20 cellular contexts compared by ENCODE assay signal in genomic region chr12:93537769-93538168, GRCh38. TPM values are rescaled to one million over a fixed set of nuclear protein-coding genes. Genes with fewer than 3 reads are reported as not detected.
DNase-seq lines count a peak whose midpoint lies in the region; ATAC-seq, FAIRE-seq and TF ChIP-seq lines count a peak whose summit lies in the region.
"Had no signal": no experiment of that assay in that cellular context is flagged by ENCODE, and none has a peak within 500 bp of the region (broad histone marks: within the 10 kb centered on the region; RNA-seq: fewer than 3 reads in every experiment).

No MANE protein-coding gene starts in this region.

- CTCF ChIA-PET in HCT116 (lab: Charles Lee), result no interaction called here

- peak in 2 of 3 experiments; percentile 22 to 28; a peak in 2 of 6 replicates for TF ChIP-seq CTCF in HCT116 (IDR thresholded peaks at IDR 0.05 in 2 of 3, conservative IDR thresholded peaks at IDR 0.05 in 1 of 3; ENCODE audit: borderline replicate concordance in 1 of 3, insufficient read depth in 1 of 3, low read depth in 2 of 3, low read length in 2 of 3)
- peak; percentile 32 for TF ChIP-seq CTCF in chondrocyte (IDR thresholded peaks at IDR 0.05)
- no peak for TF ChIP-seq CTCF in lung (IDR thresholded peaks at IDR 0.05; ENCODE audit: control extremely low read depth, extremely low read depth)
- TF ChIP-seq CTCF in ascending aorta (IDR thresholded peaks at IDR 0.05), result no peak
- no peak for TF ChIP-seq CTCF in sigmoid colon (IDR thresholded peaks at IDR 0.05)

- peak overlapping the region in 7 of 11 experiments; percentile 61 to 82 (median 69); a peak in 14 of 22 replicates for H3K4me2 ChIP-seq in BLaER1 treated with 17β-estradiol and CSF1 and Interleukin-3, amounts not matched to agents 10 nM and 100 nM
- no peak overlapping the region for H3K4me2 ChIP-seq in HCT116 (ENCODE audit: low read length)

- no peak overlapping the region for H3K27ac ChIP-seq in BLaER1 treated with 17β-estradiol and CSF1 and Interleukin-3, amounts not matched to agents 10 nM and 100 nM
- H3K27ac ChIP-seq in HCT116 (ENCODE audit: low read depth, low read length), result no peak overlapping the region
- H3K27ac ChIP-seq in lung (ENCODE audit: low read depth in 1 of 2, low read length in 1 of 2), result no peak overlapping the region
- no peak overlapping the region for H3K27ac ChIP-seq in ascending aorta
- no peak overlapping the region for H3K27ac ChIP-seq in sigmoid colon
- H3K27ac ChIP-seq: thyroid gland had no signal

- H3K4me3 ChIP-seq in BLaER1 treated with 17β-estradiol and CSF1 and Interleukin-3, amounts not matched to agents 10 nM and 100 nM, result no peak overlapping the region
- H3K4me3 ChIP-seq in HCT116 (replicated peaks in 1 of 2; ENCODE audit: low read depth in 1 of 2, low read length in 2 of 2), result no peak overlapping the region
- H3K4me3 ChIP-seq in lung, result no peak overlapping the region
- no peak overlapping the region for H3K4me3 ChIP-seq in ascending aorta
- no peak overlapping the region for H3K4me3 ChIP-seq in sigmoid colon
- H3K4me3 ChIP-seq: mucosa of descending colon, thyroid gland had no signal

- H3K36me3 Mint-ChIP-seq in chondrocyte (ENCODE audit: low read depth), result no peaks in the 10 kb centered on the region
- H3K36me3 Mint-ChIP-seq: activated naive CD8-positive, alpha-beta T cell treated with anti-CD3 and anti-CD28 coated beads for 36 hours; brain; stimulated activated memory B cell treated with anti-CD40 and anti-IgM and Interleukin-4, amounts not matched to agents 10 μg/mL and 1 μg/mL and 100 μg/mL, for 72 hours had no signal

- no peak overlapping the region for H3K4me3 Mint-ChIP-seq in chondrocyte (ENCODE audit: unreplicated experiment)
- H3K4me3 Mint-ChIP-seq: activated naive CD8-positive, alpha-beta T cell treated with anti-CD3 and anti-CD28 coated beads for 36 hours; stimulated activated memory B cell treated with anti-CD40 and anti-IgM and Interleukin-4, amounts not matched to agents 10 μg/mL and 1 μg/mL and 100 μg/mL, for 72 hours had no signal

- no peak overlapping the region for H3K9ac ChIP-seq in BLaER1 treated with 17β-estradiol and CSF1 and Interleukin-3, amounts not matched to agents 10 nM and 100 nM
- H3K9ac ChIP-seq in HCT116 (ENCODE audit: low read length), result no peak overlapping the region

- intact Hi-C loops in HCT116 (cut with micrococcal nuclease) (no loop called here), ascending aorta (cut with DNase I) (no loop called here), sigmoid colon (cut with DNase I) (no loop called here)

- no peak for TF ChIP-seq RAD21 in HCT116 (IDR thresholded peaks at IDR 0.05; ENCODE audit: low read depth)

- peaks cover 29% of the 10 kb centered on the region for H3K4me1 Mint-ChIP-seq in chondrocyte (ENCODE audit: low read depth)
- H3K4me1 Mint-ChIP-seq: activated naive CD8-positive, alpha-beta T cell treated with anti-CD3 and anti-CD28 coated beads for 36 hours had no signal

- DNase-seq in HCT116 (ENCODE audit: low read depth, low spot score) (no peak), chondrocyte (ENCODE audit: low spot score) (no peak), lung (ENCODE audit: low spot score) (peak; percentile 11), ascending aorta (ENCODE audit: low spot score in 2 of 2) (no peak), GM19239 (ENCODE audit: insufficient read length, low spot score) (no peak), sigmoid colon (no peak)
- no peak for DNase-seq in stimulated activated naive CD8-positive, alpha-beta T cell treated with anti-CD3 and anti-CD28 coated beads, Interleukin-15, Interleukin-2, amounts not matched to agents 100 U/mL and 50 U/mL, for 24 hours
- DNase-seq: activated naive CD8-positive, alpha-beta T cell treated with anti-CD3 and anti-CD28 coated beads for 36 hours; mucosa of descending colon; NCI-H2227 treated with DMSO at 0.1 percent for 48 hours; nucleus accumbens; right cardiac atrium had no signal

- H4K20me1 ChIP-seq in BLaER1 treated with 17β-estradiol and CSF1 and Interleukin-3, amounts not matched to agents 10 nM and 100 nM, result no peaks in the 10 kb centered on the region
- H4K20me1 ChIP-seq in HCT116 (ENCODE audit: insufficient read depth), result no peaks in the 10 kb centered on the region

- no peak for TF ChIP-seq POLR2A in HCT116 (IDR thresholded peaks at IDR 0.05; ENCODE audit: borderline replicate concordance, extremely low read depth, insufficient read depth, insufficient read length)
- no peak for TF ChIP-seq POLR2A in sigmoid colon (IDR thresholded peaks at IDR 0.05)

- ATAC-seq in HCT116, result no peak
- no peak for ATAC-seq in lung (ENCODE audit: insufficient read depth, low FRiP score)
- no peak for ATAC-seq in stimulated activated naive CD8-positive, alpha-beta T cell treated with anti-CD3 and anti-CD28 coated beads, Interleukin-15, Interleukin-2, amounts not matched to agents 100 U/mL and 50 U/mL, for 24 hours
- ATAC-seq: activated CD4-positive, CD25-positive, alpha-beta regulatory T cell treated with anti-CD3 and anti-CD28 coated beads, Interleukin-2, amount 50 U/mL, for 24 hours; HepG2; left lobe of liver; mucosa of descending colon had no signal

- no peaks in the 10 kb centered on the region; the same call in 1 of the 2 replicates for H3K9me2 ChIP-seq in HCT116 (ENCODE audit: insufficient read depth)

- no peaks in the 10 kb centered on the region for H3K9me3 Mint-ChIP-seq in chondrocyte (ENCODE audit: low read depth)
- H3K9me3 Mint-ChIP-seq: activated naive CD8-positive, alpha-beta T cell treated with anti-CD3 and anti-CD28 coated beads for 36 hours; stimulated activated memory B cell treated with anti-CD40 and anti-IgM and Interleukin-4, amounts not matched to agents 10 μg/mL and 1 μg/mL and 100 μg/mL, for 72 hours had no signal

- no peaks in the 10 kb centered on the region for H3K36me3 ChIP-seq in BLaER1 treated with 17β-estradiol and CSF1 and Interleukin-3, amounts not matched to agents 10 nM and 100 nM
- H3K36me3 ChIP-seq in HCT116 (ENCODE audit: control insufficient read depth in 1 of 2, insufficient read depth in 2 of 2, low read length in 2 of 2) (no peaks in the 10 kb centered on the region), lung (ENCODE audit: control insufficient read depth in 2 of 2, insufficient read depth in 2 of 2, low read length in 2 of 2) (no peaks in the 10 kb centered on the region), ascending aorta (no peaks in the 10 kb centered on the region), sigmoid colon (peaks cover 0 to 8% (median 0%) of the 10 kb centered on the region in 4 donors)
- H3K36me3 ChIP-seq: thyroid gland had no signal

- H2AFZ ChIP-seq in HCT116 (ENCODE audit: low read depth, low read length, poor library complexity, severe bottlenecking), result no peak overlapping the region

- RAD21 ChIA-PET in HCT116 (lab: Charles Lee; ENCODE audit: low non-redundant PET in 1 of 2, low total read pairs in 2 of 2, uncharacterized antibody in 2 of 2, unreplicated experiment in 2 of 2), result no interaction called here

- no peak for FAIRE-seq in GM19239 (lab: Jason Lieb, UNC)
- FAIRE-seq: frontal cortex, HepG2 had no signal

- peaks cover 10 to 33% (median 27%) of the 10 kb centered on the region in 10 experiments for H3K4me1 ChIP-seq in BLaER1 treated with 17β-estradiol and CSF1 and Interleukin-3, amounts not matched to agents 10 nM and 100 nM
- H3K4me1 ChIP-seq in HCT116 (ENCODE audit: control insufficient read depth in 1 of 2, insufficient read depth in 2 of 2, low read length in 2 of 2), result no peaks in the 10 kb centered on the region
- H3K4me1 ChIP-seq in lung (ENCODE audit: control insufficient read depth in 2 of 2, insufficient read depth in 2 of 2, low read length in 2 of 2), result peaks cover 2 to 5% of the 10 kb centered on the region in 2 donors
- peaks cover 0 to 4% of the 10 kb centered on the region in 2 donors for H3K4me1 ChIP-seq in ascending aorta
- no peaks in the 10 kb centered on the region for H3K4me1 ChIP-seq in sigmoid colon

- H3K27me3 Mint-ChIP-seq in chondrocyte (ENCODE audit: low read depth), result no peaks in the 10 kb centered on the region
- H3K27me3 Mint-ChIP-seq: activated naive CD8-positive, alpha-beta T cell treated with anti-CD3 and anti-CD28 coated beads for 36 hours; brain; stimulated activated memory B cell treated with anti-CD40 and anti-IgM and Interleukin-4, amounts not matched to agents 10 μg/mL and 1 μg/mL and 100 μg/mL, for 72 hours had no signal

- H3K9me3 ChIP-seq in BLaER1 treated with 17β-estradiol and CSF1 and Interleukin-3, amounts not matched to agents 10 nM and 100 nM (replicated peaks in 1 of 11), result peaks cover 0 to 4% (median 0%) of the 10 kb centered on the region in 11 experiments; a peak in 1 of 22 replicates
- H3K9me3 ChIP-seq in HCT116 (ENCODE audit: control insufficient read depth in 1 of 2, insufficient read depth in 1 of 2, low read depth in 1 of 2, low read length in 2 of 2), result no peaks in the 10 kb centered on the region
- no peaks in the 10 kb centered on the region for H3K9me3 ChIP-seq in lung (ENCODE audit: control insufficient read depth in 2 of 2, insufficient read depth in 1 of 2, low read length in 1 of 2)
- no peaks in the 10 kb centered on the region for H3K9me3 ChIP-seq in ascending aorta
- H3K9me3 ChIP-seq in sigmoid colon, result no peaks in the 10 kb centered on the region
- H3K9me3 ChIP-seq: mucosa of descending colon, thyroid gland had no signal

- 95 to 98% methylated on average over 5 of the region's 5 CpGs for WGBS in lung, 2 donors
- 95 to 96% methylated on average over 5 of the region's 5 CpGs for WGBS in sigmoid colon, 2 donors

- BruUV-seq in HCT116 (replicated peaks; lab: Mats Ljungman, UMichigan), result no TSS peak

- POLR2A ChIA-PET in HCT116 (lab: Charles Lee), result no interaction called here

- TF ChIP-seq EP300 in sigmoid colon (IDR thresholded peaks at IDR 0.05), result no peak

- no peaks in the 10 kb centered on the region for H3K79me2 ChIP-seq in HCT116 (ENCODE audit: insufficient read depth, low read length)

- no peak overlapping the region for H3K27ac Mint-ChIP-seq in chondrocyte (ENCODE audit: unreplicated experiment)
- H3K27ac Mint-ChIP-seq: activated naive CD8-positive, alpha-beta T cell treated with anti-CD3 and anti-CD28 coated beads for 36 hours; stimulated activated memory B cell treated with anti-CD40 and anti-IgM and Interleukin-4, amounts not matched to agents 10 μg/mL and 1 μg/mL and 100 μg/mL, for 72 hours had no signal

- H3K27me3 ChIP-seq in BLaER1 treated with 17β-estradiol and CSF1 and Interleukin-3, amounts not matched to agents 10 nM and 100 nM, result no peaks in the 10 kb centered on the region
- H3K27me3 ChIP-seq in HCT116 (ENCODE audit: insufficient read depth, low read length) (no peaks in the 10 kb centered on the region), lung (ENCODE audit: control insufficient read depth, insufficient read depth) (no peaks in the 10 kb centered on the region), ascending aorta (no peaks in the 10 kb centered on the region), sigmoid colon (no peaks in the 10 kb centered on the region)
- H3K27me3 ChIP-seq: thyroid gland had no signal

TF ChIP-seq in HCT116, 20 proteins besides CTCF, POLR2A, EP300 and RAD21 (continues in another document):
- TF ChIP-seq EGR1 (IDR thresholded peaks at IDR 0.05; ENCODE audit: low read depth), result no peak
- no peak for TF ChIP-seq SRF (IDR thresholded peaks at IDR 0.05; ENCODE audit: low read depth)

RNA-seq across cellular contexts. Expression of gene SOCS2, which starts 34.7 kb away (rescaled TPM):
- total RNA-seq in HCT116 (2021; ENCODE audit: unreplicated experiment) (15.2 TPM), chondrocyte (2.9 to 8.8 TPM (median 4.9 TPM) in 3 replicates), lung (10 to 100 TPM; 29.9 to 35.6 TPM), ascending aorta (95.8 TPM), sigmoid colon (100 to 1,000 TPM in 2 of 4 donors, 10 to 100 TPM in 2; 75.2 to 118 (median 98.1) TPM)
- polyA plus RNA-seq in HCT116 (2012), result 9.1 and 11.5 TPM in 2 replicates
- polyA plus RNA-seq in lung (10 to 100 TPM; 26.9 to 45.1 TPM), sigmoid colon (10 to 100 TPM; 17.5 to 27.3 (median 24.6) TPM)

Comparison
In these comparisons a context has a peak if more than half of its experiments do, and no peak if none do; other contexts are left out.
1. CTCF ChIP-seq: peak in HCT116 (2 of 3) and chondrocyte (single experiment); none in lung (single experiment), ascending aorta (0 of 3) and sigmoid colon (0 of 4).